ENCODE assay signal across 20 cellular contexts in genomic region chr12:130748786-130749185, GRCh38. TPM values are rescaled to one million over a fixed set of nuclear protein-coding genes. Genes with fewer than 3 reads are reported as not detected.
"Had no signal": no experiment of that assay in that cellular context is flagged by ENCODE, and none has a peak within 500 bp of the region (broad histone marks: within the 10 kb centered on the region; RNA-seq: fewer than 3 reads in every experiment).

No MANE protein-coding gene starts in this region.

- H3K36me3 Mint-ChIP-seq: activated CD4-positive, alpha-beta memory T cell treated with anti-CD3 and anti-CD28 coated beads for 36 hours; activated naive CD4-positive, alpha-beta T cell treated with anti-CD3 and anti-CD28 coated beads, Interleukin-2, amount 50 U/mL, for 72 hours; activated naive CD8-positive, alpha-beta T cell treated with anti-CD3 and anti-CD28 coated beads for 36 hours; T-cell had no signal

- H3K4me3 Mint-ChIP-seq: activated B cell treated with CpG ODN at 0.5 μM for 24 hours; activated CD4-positive, alpha-beta memory T cell treated with anti-CD3 and anti-CD28 coated beads for 36 hours; activated CD4-positive, alpha-beta T cell treated with anti-CD3 and anti-CD28 coated beads, Interleukin-2, amount 10 ng/mL, durations not matched to agents 24 days and 14 days; activated CD8-positive, alpha-beta T cell treated with anti-CD3 and anti-CD28 coated beads for 36 hours; activated naive CD4-positive, alpha-beta T cell treated with anti-CD3 and anti-CD28 coated beads for 36 hours; activated naive CD8-positive, alpha-beta T cell treated with anti-CD3 and anti-CD28 coated beads for 36 hours; activated T-cell treated with anti-CD3 and anti-CD28 coated beads, Interleukin-2, amount 50 U/mL, for 4 hours; activated T-cell treated with anti-CD3 and anti-CD28 coated beads, Interleukin-2, amount 50 U/mL, for 72 hours; activated T-helper 1 cell treated with anti-CD3 and anti-CD28 coated beads, Interleukin-12 subunit alpha, Interleukin-12 subunit beta, Interleukin-2, Interleukin-4 antibody, amounts not matched to agents 30 ng/mL and 10 ng/mL and 1 ng/mL, durations not matched to agents 14 hours and 24 hours and 36 hours; activated T-helper 17 cell treated with anti-CD3 and anti-CD28 coated beads, Interleukin-2, amount 50 U/mL, for 72 hours; T-cell had no signal

- H3K9me3 Mint-ChIP-seq: activated CD4-positive, alpha-beta T cell treated with anti-CD3 and anti-CD28 coated beads, Interleukin-2, amount 10 ng/mL, durations not matched to agents 24 days and 14 days; activated T-cell treated with anti-CD3 and anti-CD28 coated beads, Interleukin-2, amount 50 U/mL, for 4 hours; activated T-cell treated with anti-CD3 and anti-CD28 coated beads, Interleukin-2, amount 50 U/mL, for 72 hours; activated T-helper 1 cell treated with anti-CD3 and anti-CD28 coated beads, Interleukin-12 subunit alpha, Interleukin-12 subunit beta, Interleukin-2, Interleukin-4 antibody, amounts not matched to agents 30 ng/mL and 10 ng/mL and 1 ng/mL, durations not matched to agents 14 hours and 24 hours and 36 hours; activated T-helper 17 cell treated with anti-CD3 and anti-CD28 coated beads, Interleukin-2, amount 50 U/mL, for 72 hours had no signal

- H3K27me3 Mint-ChIP-seq: activated T-helper 17 cell treated with anti-CD3 and anti-CD28 coated beads, Interleukin-2, amount 50 U/mL, for 72 hours had no signal

- DNase-seq: cerebellar nuclear complex, T1000 had no signal

- H3K27ac Mint-ChIP-seq: activated B cell treated with CpG ODN at 0.5 μM for 24 hours; activated CD4-positive, alpha-beta memory T cell treated with anti-CD3 and anti-CD28 coated beads for 36 hours; activated CD4-positive, alpha-beta T cell treated with anti-CD3 and anti-CD28 coated beads, Interleukin-2, amount 10 ng/mL, durations not matched to agents 24 days and 14 days; activated CD8-positive, alpha-beta T cell treated with anti-CD3 and anti-CD28 coated beads for 36 hours; activated naive CD4-positive, alpha-beta T cell treated with anti-CD3 and anti-CD28 coated beads for 36 hours; activated naive CD4-positive, alpha-beta T cell treated with anti-CD3 and anti-CD28 coated beads, Interleukin-2, amount 50 U/mL, for 72 hours; activated naive CD8-positive, alpha-beta T cell treated with anti-CD3 and anti-CD28 coated beads for 36 hours; activated T-cell treated with anti-CD3 and anti-CD28 coated beads, Interleukin-2, amount 50 U/mL, for 72 hours; activated T-helper 1 cell treated with anti-CD3 and anti-CD28 coated beads, Interleukin-12 subunit alpha, Interleukin-12 subunit beta, Interleukin-2, Interleukin-4 antibody, amounts not matched to agents 30 ng/mL and 10 ng/mL and 1 ng/mL, durations not matched to agents 14 hours and 24 hours and 36 hours; activated T-helper 17 cell treated with anti-CD3 and anti-CD28 coated beads, Interleukin-2, amount 50 U/mL, for 72 hours; T-cell; T-helper 17 cell had no signal

RNA-seq across cellular contexts. Expression of gene RIMBP2, which starts 32.7 kb away (rescaled TPM):
- total RNA-seq: activated B cell treated with CpG ODN at 0.5 μM for 24 hours; activated CD4-positive, alpha-beta T cell treated with anti-CD3 and anti-CD28 coated beads, Interleukin-2, amount 10 ng/mL, durations not matched to agents 24 days and 14 days; activated CD8-positive, alpha-beta memory T cell treated with anti-CD3 and anti-CD28 coated beads for 36 hours; activated CD8-positive, alpha-beta T cell treated with anti-CD3 and anti-CD28 coated beads for 36 hours; activated naive CD4-positive, alpha-beta T cell treated with anti-CD3 and anti-CD28 coated beads for 36 hours; activated naive CD4-positive, alpha-beta T cell treated with anti-CD3 and anti-CD28 coated beads, Interleukin-2, amount 50 U/mL, for 72 hours; activated naive CD8-positive, alpha-beta T cell treated with anti-CD3 and anti-CD28 coated beads for 36 hours; activated T-cell treated with anti-CD3 and anti-CD28 coated beads, Interleukin-2, amount 50 U/mL, for 4 hours; activated T-helper 1 cell treated with anti-CD3 and anti-CD28 coated beads, Interleukin-12 subunit alpha, Interleukin-12 subunit beta, Interleukin-2, Interleukin-4 antibody, amounts not matched to agents 30 ng/mL and 10 ng/mL and 1 ng/mL, durations not matched to agents 14 hours and 24 hours and 36 hours; cardiac septum; T-helper 1 cell treated with Interleukin-12 subunit alpha and Interleukin-12 subunit beta and Interleukin-4 antibody, amounts not matched to agents 30 ng/mL and 1 ng/mL, for 36 hours; T-helper 17 cell; T-helper 2 cell treated with Interferon-gamma antibody and Interleukin-4, amounts not matched to agents 100 ng/mL and 5 ng/mL, for 36 hours had no signal
- polyA plus RNA-seq: aorta had no signal
